In genomic region chr22:33519140-33519973, GRCh38 we compare ENCODE assay signal across 9 cellular contexts.
A peak's percentile ranks its signal among the peaks of the same experiment; 100 is the strongest.
DNase-seq lines count a peak whose midpoint lies in the region; ATAC-seq, FAIRE-seq and TF ChIP-seq lines count a peak whose summit lies in the region.
"Had no signal": no experiment of that assay in that cellular context is flagged by ENCODE, and none has a peak within 500 bp of the region (broad histone marks: within the 10 kb centered on the region; RNA-seq: fewer than 3 reads in every experiment).

No MANE protein-coding gene starts in this region.

- H3K9me3 ChIP-seq in lung (ENCODE audit: control insufficient read depth in 2 of 2, insufficient read depth in 1 of 2, low read length in 1 of 2), result peaks cover 0 to 4% of the 10 kb centered on the region in 2 donors
- no peaks in the 10 kb centered on the region for H3K9me3 ChIP-seq in upper lobe of right lung

- 59 to 65% methylated on average over 13 of the region's 13 CpGs for WGBS in lung, 2 donors

- H3K27ac ChIP-seq in C4-2B, result no peak overlapping the region
- H3K27ac ChIP-seq in lung (ENCODE audit: low read depth in 1 of 2, low read length in 1 of 2), result no peak overlapping the region
- no peak overlapping the region for H3K27ac ChIP-seq in upper lobe of right lung

- ATAC-seq in lung (ENCODE audit: insufficient read depth, low FRiP score) (no peak), upper lobe of right lung (peak; percentile 58), HG02870 (IDR thresholded peaks at IDR 0.05; ENCODE audit: unreplicated experiment) (no peak)
- ATAC-seq: naive thymus-derived CD8-positive, alpha-beta T cell had no signal

- FAIRE-seq in GM19239 (lab: Jason Lieb, UNC), result peak; percentile 88

- intact Hi-C loops in upper lobe of right lung (cut with DNase I), result no loop called here

- H3K27me3 ChIP-seq in lung (ENCODE audit: control insufficient read depth, insufficient read depth) (no peaks in the 10 kb centered on the region), upper lobe of right lung (no peaks in the 10 kb centered on the region)

- H3K4me3 ChIP-seq in lung (no peak overlapping the region), upper lobe of right lung (no peak overlapping the region)

- DNase-seq in GM19239 (ENCODE audit: insufficient read length, low spot score), result peak; percentile 48
- peak; percentile 9 for DNase-seq in NOMO-1 treated with DMSO at 0.1 percent for 48 hours (lab: John Stamatoyannopoulos, UW; ENCODE audit: unreplicated experiment)
- DNase-seq in dermis microvascular lymphatic vessel endothelial cell (ENCODE audit: low read depth in 2 of 2), result peak; percentile 20 to 22
- DNase-seq in lung (ENCODE audit: low spot score), result peak; percentile 30
- DNase-seq in upper lobe of right lung, result no peak
- DNase-seq in activated T-cell treated with anti-CD3 and anti-CD28 coated beads for 4 hours, result no peak

- TF ChIP-seq CTCF in C4-2B (conservative IDR thresholded peaks at IDR 0.05) (peak; percentile 72), lung (IDR thresholded peaks at IDR 0.05; ENCODE audit: control extremely low read depth, extremely low read depth) (peak; percentile 34), upper lobe of right lung (IDR thresholded peaks at IDR 0.05) (peak; percentile 61)

- H3K4me1 ChIP-seq in lung (ENCODE audit: control insufficient read depth in 2 of 2, insufficient read depth in 2 of 2, low read length in 2 of 2) (no peaks in the 10 kb centered on the region), upper lobe of right lung (peaks cover 4% of the 10 kb centered on the region)

- no peaks in the 10 kb centered on the region for H3K36me3 ChIP-seq in lung (ENCODE audit: control insufficient read depth in 2 of 2, insufficient read depth in 2 of 2, low read length in 2 of 2)
- no peaks in the 10 kb centered on the region for H3K36me3 ChIP-seq in upper lobe of right lung

Comparison
In these comparisons a context has a peak if more than half of its experiments do, and no peak if none do; other contexts are left out.
1. DNase-seq: peak in GM19239 (single experiment), NOMO-1 treated with DMSO at 0.1 percent for 48 hours (single experiment), dermis microvascular lymphatic vessel endothelial cell (2 of 2) and lung (single experiment); none in upper lobe of right lung (single experiment) and activated T-cell treated with anti-CD3 and anti-CD28 coated beads for 4 hours (single experiment).
2. Peak in every context shown above with its lines, with median percentiles within 50 percentile points of each other: CTCF ChIP-seq.